ENCODE assay signal across 8 cellular contexts in the genomic region with DNA sequence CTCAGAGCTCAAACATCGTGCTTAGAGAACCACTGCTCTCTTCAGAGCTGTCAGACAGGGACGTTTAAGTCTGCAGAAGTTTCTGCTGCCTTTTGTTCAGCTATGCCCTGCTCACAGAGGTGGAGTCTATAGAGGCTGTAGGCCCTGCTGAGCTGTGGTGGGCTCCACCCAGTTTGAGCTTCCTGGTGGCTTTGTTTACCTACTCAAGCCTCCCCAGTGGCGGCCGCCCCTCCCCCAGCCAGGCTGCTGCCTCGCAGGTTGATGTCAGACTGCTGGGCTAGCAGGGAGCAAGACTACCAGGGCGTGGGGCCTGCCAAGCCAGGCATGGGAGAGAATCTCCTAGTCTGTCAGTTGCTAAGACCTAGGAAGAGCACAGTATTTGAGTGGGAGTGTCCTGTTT. TPM values are rescaled to one million over a fixed set of nuclear protein-coding genes. Genes with fewer than 3 reads are reported as not detected.
DNase-seq lines count a peak whose midpoint lies in the region; ATAC-seq, FAIRE-seq and TF ChIP-seq lines count a peak whose summit lies in the region.
"Not testable (repeated sequence)": the region's sequence is repeated elsewhere in the genome, so short reads cannot be mapped to it uniquely, and the experiment has no call there.

No MANE protein-coding gene starts in this region.

- peaks cover 12% of the 10 kb centered on the region for H3K4me1 Mint-ChIP-seq in activated CD4-positive, alpha-beta memory T cell treated with anti-CD3 and anti-CD28 coated beads, Interleukin-2, amount 10 ng/mL, durations not matched to agents 7 days and 5 days
- H3K4me1 Mint-ChIP-seq in naive thymus-derived CD8-positive, alpha-beta T cell: peaks cover 12 to 63% (median 44%) of the 10 kb centered on the region in 4 donors

- peak; percentile 65 for DNase-seq in DMS153 treated with DMSO at 0.1 percent for 48 hours (lab: John Stamatoyannopoulos, UW; ENCODE audit: unreplicated experiment)
- DNase-seq in NCI-H2029 (lab: John Stamatoyannopoulos, UW): peak; percentile 71
- peak in 2 of 3 donors; percentile 69 to 70 for DNase-seq in Peyer's patch
- DNase-seq in activated CD4-positive, alpha-beta memory T cell treated with anti-CD3 and anti-CD28 coated beads, Interleukin-2, amount 10 ng/mL, durations not matched to agents 7 days and 5 days: peak; percentile 34
- DNase-seq in H1 (ENCODE audit: low read depth in 1 of 2, low spot score in 2 of 2): peak; percentile 23 to 69
- DNase-seq in left colon: peak; percentile 86 to 89
- DNase-seq in naive thymus-derived CD8-positive, alpha-beta T cell: peak in 5 of 10 donors; percentile 7 to 73 (median 31)
- DNase-seq in transverse colon: peak; percentile 86

- H2AK5ac ChIP-seq in H1 (ENCODE audit: low read depth, low read length): not testable (repeated sequence)

- not testable (repeated sequence) for H3K4me1 ChIP-seq in Peyer's patch
- H3K4me1 ChIP-seq in H1 (replicated peaks in 1 of 4; ENCODE audit: control insufficient read depth in 3 of 4, insufficient read depth in 4 of 4, low read length in 3 of 4) (peaks cover 0 to 17% (median 7%) of the 10 kb centered on the region in 4 experiments; a peak in 6 of 7 replicates), transverse colon (peaks cover 0 to 21% (median 9%) of the 10 kb centered on the region in 4 donors)

- H2AFZ ChIP-seq in H1 (ENCODE audit: low read length): not testable (repeated sequence)

- H3K9me3 Mint-ChIP-seq in activated CD4-positive, alpha-beta memory T cell treated with anti-CD3 and anti-CD28 coated beads, Interleukin-2, amount 10 ng/mL, durations not matched to agents 7 days and 5 days: not testable (repeated sequence)
- H3K9me3 Mint-ChIP-seq in naive thymus-derived CD8-positive, alpha-beta T cell: peaks cover 0 to 38% (median 17%) of the 10 kb centered on the region in 9 donors

- peak; percentile 94 for ATAC-seq in left colon
- ATAC-seq in naive thymus-derived CD8-positive, alpha-beta T cell: not testable (repeated sequence)

- 0 out of 2 replicates have a peak overlapping the region, but pooled peaks have one; percentile 56 for H2BK5ac ChIP-seq in H1 (ENCODE audit: low read depth, low read length)

- not testable (repeated sequence) for H3K36me3 Mint-ChIP-seq in activated CD4-positive, alpha-beta memory T cell treated with anti-CD3 and anti-CD28 coated beads, Interleukin-2, amount 10 ng/mL, durations not matched to agents 7 days and 5 days (ENCODE audit: low read depth)
- peaks cover 10 to 44% (median 22%) of the 10 kb centered on the region in 3 donors for H3K36me3 Mint-ChIP-seq in naive thymus-derived CD8-positive, alpha-beta T cell

- H4K91ac ChIP-seq in H1 (replicated peaks; ENCODE audit: insufficient read length, low read length): not testable (repeated sequence)

- not testable (repeated sequence) for H4K20me1 ChIP-seq in H1 (replicated peaks in 1 of 2; ENCODE audit: control insufficient read depth in 1 of 2, insufficient read depth in 2 of 2, low read length in 2 of 2)

- in situ Hi-C loops in transverse colon (cut with MboI; ENCODE audit: low pct_ligation_motif_present in 1 of 4, low pct_unique_long_range_greater_than_20kb in 1 of 4, low sequenced_read_pairs in 3 of 4): not testable (repeated sequence)

- POLR2A ChIA-PET in activated CD4-positive, alpha-beta memory T cell treated with anti-CD3 and anti-CD28 coated beads, Interleukin-2, amount 10 ng/mL, durations not matched to agents 7 days and 5 days (lab: Charles Lee): not testable (repeated sequence)
- POLR2A ChIA-PET in H1 (lab: Charles Lee; ENCODE audit: partially characterized antibody): interaction anchor here (1.2 to 1.6 kb wide), 2 partner anchors 33 to 162 kb away, joined by 3 read pairs; a partner anchor contains a TSS
- POLR2A ChIA-PET in naive thymus-derived CD8-positive, alpha-beta T cell (lab: Charles Lee): interaction anchor here (0.9 to 2.9 kb wide), 4 partner anchors 8 to 586 kb away, joined by 3 to 15 read pairs (median 5); a partner anchor contains a TSS

- not testable (repeated sequence) for H3K14ac ChIP-seq in H1 (ENCODE audit: insufficient read length)

- peak overlapping the region; percentile 51; the same call in 1 of the 2 replicates for H2BK20ac ChIP-seq in H1 (ENCODE audit: low read length)

- peaks cover 16% of the 10 kb centered on the region for H3K27me3 Mint-ChIP-seq in activated CD4-positive, alpha-beta memory T cell treated with anti-CD3 and anti-CD28 coated beads, Interleukin-2, amount 10 ng/mL, durations not matched to agents 7 days and 5 days
- not testable (repeated sequence) for H3K27me3 Mint-ChIP-seq in naive thymus-derived CD8-positive, alpha-beta T cell

- H3K79me2 ChIP-seq in H1 (ENCODE audit: control insufficient read depth in 1 of 2, insufficient read depth in 2 of 2, low read length in 2 of 2): not testable (repeated sequence)

- H3K4me2 ChIP-seq in H1 (ENCODE audit: insufficient read depth in 1 of 2, low read depth in 2 of 2, low read length in 2 of 2): peak overlapping the region; percentile 32 to 33; a peak in 3 of 4 replicates

- H2BK12ac ChIP-seq in H1 (ENCODE audit: low read depth, low read length): not testable (repeated sequence)

- not testable (repeated sequence) for H3K9me3 ChIP-seq in Peyer's patch; H1 (ENCODE audit: insufficient read depth in 2 of 2, low read depth in 1 of 2, low read length in 1 of 2); transverse colon

- CTCF ChIA-PET in activated CD4-positive, alpha-beta memory T cell treated with anti-CD3 and anti-CD28 coated beads, Interleukin-2, amount 10 ng/mL, durations not matched to agents 7 days and 5 days (lab: Charles Lee): interaction anchor here (1.5 kb wide), 1 partner anchor 9 kb away, joined by 4 read pairs; no protein-coding TSS in a partner anchor
- CTCF ChIA-PET in H1 (lab: Charles Lee; ENCODE audit: partially characterized antibody): interaction anchor here (1.2 to 2.4 kb wide), 5 partner anchors 8 to 196 kb away, joined by 3 to 15 read pairs (median 3); no protein-coding TSS in a partner anchor

- not testable (repeated sequence) for TF ChIP-seq POLR2A in Peyer's patch (IDR thresholded peaks at IDR 0.05); H1 (IDR thresholded peaks at IDR 0.05; ENCODE audit: control extremely low read depth in 1 of 2, low read depth in 2 of 2, low read length in 2 of 2); transverse colon (IDR thresholded peaks at IDR 0.05)

- not testable (repeated sequence) for H3K36me3 ChIP-seq in Peyer's patch; H1 (ENCODE audit: control insufficient read depth in 2 of 4, insufficient read depth in 4 of 4, low read length in 3 of 4); transverse colon

- not testable (repeated sequence) for H3K23ac ChIP-seq in H1 (ENCODE audit: insufficient read length)

- H2BK120ac ChIP-seq in H1 (replicated peaks; ENCODE audit: low read depth, low read length): not testable (repeated sequence)

- not testable (repeated sequence) for H3K27me3 ChIP-seq in Peyer's patch; H1 (replicated peaks in 1 of 4; ENCODE audit: control insufficient read depth in 3 of 4, extremely low read depth in 1 of 4, insufficient read depth in 3 of 4, low read length in 3 of 4); transverse colon

- H3K4me3 Mint-ChIP-seq in activated CD4-positive, alpha-beta memory T cell treated with anti-CD3 and anti-CD28 coated beads, Interleukin-2, amount 10 ng/mL, durations not matched to agents 7 days and 5 days: not testable (repeated sequence)
- peak overlapping the region in 5 of 10 donors; percentile 34 to 57 (median 49) for H3K4me3 Mint-ChIP-seq in naive thymus-derived CD8-positive, alpha-beta T cell

- TF ChIP-seq CTCF in Peyer's patch (IDR thresholded peaks at IDR 0.05); H1 (IDR thresholded peaks at IDR 0.05; ENCODE audit: control extremely low read depth in 1 of 3, insufficient read depth in 1 of 3, low read depth in 1 of 3, low read length in 3 of 3); transverse colon (IDR thresholded peaks at IDR 0.05): not testable (repeated sequence)

- H3K27ac ChIP-seq in Peyer's patch; H1 (ENCODE audit: low read depth, low read length): not testable (repeated sequence)
- H3K27ac ChIP-seq in transverse colon: peak overlapping the region in 3 of 4 donors; percentile 56 to 70 (median 63)

- not testable (repeated sequence) for TF ChIP-seq EP300 in H1 (IDR thresholded peaks at IDR 0.05; ENCODE audit: borderline replicate concordance in 1 of 2, low read depth in 2 of 2, low read length in 2 of 2); transverse colon (IDR thresholded peaks at IDR 0.05; ENCODE audit: low read depth)

- 51% methylated on average over 6 of the region's 6 CpGs; no CpG with 5 or more reads in 1 of the 2 experiments for WGBS in H1 (ENCODE audit: extremely low coverage in 1 of 2, insufficient coverage in 1 of 2, insufficient read length in 1 of 2, insufficient replicate concordance in 2 of 2, low coverage in 1 of 2, low lambda C conversion rate in 2 of 2, missing lambda C conversion rate in 1 of 2), 2 experiments
- WGBS in transverse colon (ENCODE audit: low coverage in 1 of 2), 2 donors: 48% methylated on average over 6 of the region's 6 CpGs; no CpG with 5 or more reads in 1 of the 2 donors

- H4K8ac ChIP-seq in H1 (ENCODE audit: extremely low read depth, insufficient read depth, low read length): not testable (repeated sequence)

- not testable (repeated sequence) for H3K4me3 ChIP-seq in Peyer's patch; H1 (ENCODE audit: extremely low read depth in 1 of 4, insufficient read depth in 2 of 4, low read depth in 3 of 4, low read length in 4 of 4); transverse colon

- not testable (repeated sequence) for H3K9ac ChIP-seq in H1 (replicated peaks in 1 of 4; ENCODE audit: extremely low read depth in 1 of 4, low read depth in 3 of 4, low read length in 3 of 4)

- not testable (repeated sequence) for H3K56ac ChIP-seq in H1 (replicated peaks; ENCODE audit: insufficient read length, low read depth, low read length)

- H2BK15ac ChIP-seq in H1 (ENCODE audit: low read length): not testable (repeated sequence)

- not testable (repeated sequence) for H3K4ac ChIP-seq in H1 (replicated peaks; ENCODE audit: insufficient read length, low read depth, low read length)

- peak overlapping the region; percentile 51; the same call in 1 of the 2 replicates for H3K18ac ChIP-seq in H1 (ENCODE audit: extremely low read depth, low read length)

- not testable (repeated sequence) for H4K5ac ChIP-seq in H1 (ENCODE audit: insufficient read length, low read depth, low read length)

- H3K79me1 ChIP-seq in H1 (ENCODE audit: low read depth, low read length): not testable (repeated sequence)

- not testable (repeated sequence) for FAIRE-seq in H1 (lab: Jason Lieb, UNC)

- intact Hi-C loops in left colon (cut with DNase I, micrococcal nuclease); transverse colon (cut with DNase I; ENCODE audit: low total_unique reads): not testable (repeated sequence)

- H3K27ac Mint-ChIP-seq in activated CD4-positive, alpha-beta memory T cell treated with anti-CD3 and anti-CD28 coated beads, Interleukin-2, amount 10 ng/mL, durations not matched to agents 7 days and 5 days: not testable (repeated sequence)
- peak overlapping the region in 7 of 10 donors; percentile 24 to 84 (median 73) for H3K27ac Mint-ChIP-seq in naive thymus-derived CD8-positive, alpha-beta T cell

- TF ChIP-seq RAD21 in H1 (IDR thresholded peaks at IDR 0.05 in 1 of 2, conservative IDR thresholded peaks at IDR 0.05 in 1 of 2; ENCODE audit: low read depth in 2 of 2, low read length in 2 of 2): not testable (repeated sequence)

- H3K23me2 ChIP-seq in H1 (ENCODE audit: low read depth, low read length): not testable (repeated sequence)

RNA-seq across cellular contexts. Expression of a gene that starts 32.5 kb away (rescaled TPM):
- total RNA-seq in Peyer's patch (100 to 1,000 TPM in 2 of 4 donors, 10 to 100 TPM in 2; 54.5 to 114 (median 84.8) TPM), left colon (100 to 1,000 TPM; 141 to 157 TPM), transverse colon (100 to 1,000 TPM in 3 of 4 donors, 10 to 100 TPM in 1; 54.7 to 177 (median 128) TPM)
- total RNA-seq in activated CD4-positive, alpha-beta memory T cell treated with anti-CD3 and anti-CD28 coated beads, Interleukin-2, amount 10 ng/mL, durations not matched to agents 7 days and 5 days: under 1 TPM; 0.20 to 0.35 TPM
- total RNA-seq in H1 (2021; fragmentation: NEBNext Ultra II Directional; extraction: Animal tissue kit (Norgen Biotek cat#: 25700)): 20.0 and 20.3 TPM in 2 replicates
- polyA plus RNA-seq in H1 (2011; rRNA removed): 3.8 and 6.0 TPM in 2 replicates
- polyA plus RNA-seq in H1 (2011; cell fraction: cytosol; rRNA removed): 7.5 TPM
- 1.3 TPM for polyA plus RNA-seq in H1 (2011; cell fraction: nucleus; rRNA removed)
- polyA plus RNA-seq in H1 (2012, experiment 1 of 2): 6.5 to 13.4 TPM (median 8.4 TPM) in 4 replicates
- 0.89 TPM for polyA plus RNA-seq in H1 (2012, experiment 2 of 2)
- 11.2 TPM for polyA plus RNA-seq in H1 (2013, experiment 1 of 2)
- 11.5 TPM for polyA plus RNA-seq in H1 (2013, experiment 2 of 2)
- polyA minus RNA-seq in H1 (2011; rRNA and poly(A)+ RNA removed): 8.0 and 11.0 TPM in 2 replicates
- 8.4 TPM for polyA minus RNA-seq in H1 (2011; cell fraction: cytosol; rRNA and poly(A)+ RNA removed)
- polyA minus RNA-seq in H1 (2011; cell fraction: nucleus; rRNA and poly(A)+ RNA removed): 7.7 TPM
- total RNA-seq in naive thymus-derived CD8-positive, alpha-beta T cell: 10 to 100 TPM; 21.3 to 23.4 TPM
- 1 to 10 TPM; 1.3 to 3.7 (median 2.6) TPM for polyA plus RNA-seq in naive thymus-derived CD8-positive, alpha-beta T cell

Comparison
In these comparisons a context has a peak if more than half of its experiments do, and no peak if none do; other contexts are left out.
1. RNA of a gene that starts 32.5 kb away (total RNA-seq): 141 to 157 TPM in left colon, 54.7 to 177 TPM in transverse colon, 54.5 to 114 TPM in Peyer's patch, 21.3 to 23.4 TPM in naive thymus-derived CD8-positive, alpha-beta T cell and 20.0 to 20.3 TPM in H1; 0.20 to 0.35 TPM in activated CD4-positive, alpha-beta memory T cell treated with anti-CD3 and anti-CD28 coated beads, Interleukin-2, amount 10 ng/mL, durations not matched to agents 7 days and 5 days; every median in the first group is over 10 times any median in the second.